Comparison of ENCODE assay signal across 12 cellular contexts in genomic region chr15:89492111-89492641, GRCh38.
DNase-seq lines count a peak whose midpoint lies in the region; ATAC-seq and TF ChIP-seq lines count a peak whose summit lies in the region.
"Had no signal": no experiment of that assay in that cellular context is flagged by ENCODE, and none has a peak within 500 bp of the region (broad histone marks: within the 10 kb centered on the region; RNA-seq: fewer than 3 reads in every experiment).

No MANE protein-coding gene starts in this region.

- DNase-seq in activated effector memory CD4-positive, alpha-beta T cell treated with anti-CD3 and anti-CD28 coated beads, Interleukin-2, amount 50 U/mL, for 16 hours, result peak; percentile 61
- DNase-seq in activated effector memory CD4-positive, alpha-beta T cell treated with Interleukin-2 at 50 U/mL for 16 hours, result no peak
- peak; percentile 8 to 16 for DNase-seq in Kasumi-1 (lab: John Stamatoyannopoulos, UW)
- peak; percentile 12 for DNase-seq in cerebellar cortex (ENCODE audit: low spot score)
- DNase-seq in retinal pigment epithelial cell (ENCODE audit: low read depth), result no peak
- DNase-seq in SW 1271 (lab: John Stamatoyannopoulos, UW), result no peak
- DNase-seq in GOT3 (lab: John Stamatoyannopoulos, UW), result no peak
- DNase-seq: DMS79 treated with DMSO at 0.1 percent for 48 hours; midbrain; stimulated activated CD4-positive, alpha-beta T cell treated with anti-CD3 and anti-CD28 coated beads, Interleukin-4, amount 100 ng/mL, for 24 hours had no signal

- peak; percentile 65 for TF ChIP-seq CTCF in retinal pigment epithelial cell (conservative IDR thresholded peaks at IDR 0.05; ENCODE audit: low read depth, low read length)

- H3K4me3 ChIP-seq in retinal pigment epithelial cell (ENCODE audit: low read length), result no peak overlapping the region
- H3K4me3 ChIP-seq: HAP-1 had no signal

- no peak for ATAC-seq in GM18498 (IDR thresholded peaks at IDR 0.05; ENCODE audit: unreplicated experiment)

Comparison
In these comparisons a context has a peak if more than half of its experiments do, and no peak if none do; other contexts are left out.
1. DNase-seq: peak in activated effector memory CD4-positive, alpha-beta T cell treated with anti-CD3 and anti-CD28 coated beads, Interleukin-2, amount 50 U/mL, for 16 hours (single experiment), Kasumi-1 (2 of 2) and cerebellar cortex (single experiment); none in activated effector memory CD4-positive, alpha-beta T cell treated with Interleukin-2 at 50 U/mL for 16 hours (single experiment), retinal pigment epithelial cell (single experiment), SW 1271 (0 of 2) and GOT3 (single experiment).